ENCODE assay signal across 28 cellular contexts in genomic region chr1:229031491-229032341, GRCh38.
DNase-seq lines count a peak whose midpoint lies in the region; ATAC-seq, FAIRE-seq and TF ChIP-seq lines count a peak whose summit lies in the region.
"Had no signal": no experiment of that assay in that cellular context is flagged by ENCODE, and none has a peak within 500 bp of the region (broad histone marks: within the 10 kb centered on the region; RNA-seq: fewer than 3 reads in every experiment).

No MANE protein-coding gene starts in this region.

- in situ Hi-C loops in HepG2 (cut with HindIII; ENCODE audit: extremely low pct_ligation_motif_present, low pct_unique_long_range_greater_than_20kb), result no loop called here

- no peaks in the 10 kb centered on the region for H3K36me3 ChIP-seq in HepG2 (replicated peaks in 1 of 2; ENCODE audit: control insufficient read depth in 1 of 2, insufficient read depth in 2 of 2, low read length in 2 of 2)
- H3K36me3 ChIP-seq: ascending aorta, colonic mucosa had no signal

- peak; percentile 80 for FAIRE-seq in HepG2 (lab: Jason Lieb, UNC)
- FAIRE-seq: islet of Langerhans, TTC549 had no signal

- 25% methylated on average over 11 of the region's 12 CpGs for WGBS in HepG2 (ENCODE audit: low lambda C conversion rate)

- H2AFZ ChIP-seq in HepG2 (ENCODE audit: low read length), result no peak overlapping the region

- no peaks in the 10 kb centered on the region for H3K36me3 Mint-ChIP-seq in T-helper 17 cell (ENCODE audit: low read depth)
- H3K36me3 Mint-ChIP-seq: activated naive CD8-positive, alpha-beta T cell treated with anti-CD3 and anti-CD28 coated beads, Interleukin-2, amount 10 ng/mL, durations not matched to agents 7 days and 5 days; naive B cell had no signal

- POLR2A ChIA-PET in HepG2 (lab: Yijun Ruan, JAX), result interaction anchor here (0.6 to 4.2 kb wide), 14 partner anchors 12 to 295 kb away, joined by 3 to 19 read pairs (median 4); no protein-coding TSS in a partner anchor

- H3K4me1 Mint-ChIP-seq in T-helper 17 cell, result peaks cover 62% of the 10 kb centered on the region

- DNase-seq in NCI-H1694 treated with DMSO at 0.1 percent for 48 hours (lab: John Stamatoyannopoulos, UW) (peak; percentile 33), NCI-H1694 (lab: John Stamatoyannopoulos, UW) (no peak), T-helper 17 cell (no peak), HepG2 (ENCODE audit: low spot score) (peak; percentile 94), sciatic nerve (ENCODE audit: low spot score) (no peak), CD1c-positive myeloid dendritic cell (ENCODE audit: extremely low spot score) (no peak), SKM-1 (lab: John Stamatoyannopoulos, UW; ENCODE audit: unreplicated experiment) (no peak)
- DNase-seq: 8988T; activated CD4-positive, alpha-beta T cell treated with anti-CD3 and anti-CD28 coated beads, Interleukin-2, amount 50 U/mL, for 1 hour; activated CD4-positive, CD25-positive, alpha-beta regulatory T cell; activated gamma-delta T cell; activated naive CD8-positive, alpha-beta T cell treated with anti-CD3 and anti-CD28 coated beads, Interleukin-2, amount 10 ng/mL, durations not matched to agents 7 days and 5 days; activated T-cell treated with anti-CD3 and anti-CD28 coated beads, Interleukin-2, amount 50 U/mL, for 24 hours; colonic mucosa; DMS79 treated with DMSO at 0.1 percent for 48 hours; effector memory CD4-positive, alpha-beta T cell; GDM1; left ventricle myocardium superior; naive B cell; NCI-H187 treated with DMSO at 0.1 percent for 48 hours; NCI-H748 treated with DMSO at 0.1 percent for 48 hours; stimulated activated naive CD4-positive, alpha-beta T cell treated with Interleukin-2 at 50 U/mL for 16 hours had no signal

- no peak for TF ChIP-seq CTCF in HepG2 (CRISPR knock-in tag; IDR thresholded peaks at IDR 0.05)

- peak overlapping the region; percentile 79 for H3K27ac ChIP-seq in HepG2 (ENCODE audit: extremely low read length, insufficient read depth, low read length)
- H3K27ac ChIP-seq: ascending aorta, C4-2B, colonic mucosa, RWPE1 had no signal

- H3K27me3 ChIP-seq in HepG2 (ENCODE audit: control insufficient read depth in 1 of 2, insufficient read depth in 2 of 2, low read length in 2 of 2), result no peaks in the 10 kb centered on the region
- H3K27me3 ChIP-seq: ascending aorta, colonic mucosa had no signal

- CTCF ChIA-PET in HepG2 (lab: Yijun Ruan, JAX; ENCODE audit: low intra/inter-chr PET ratio, low total read pairs), result no interaction called here

- ATAC-seq in T-helper 17 cell (no peak), HepG2 (peak; percentile 77), sciatic nerve (peak; percentile 37), GM21360 (IDR thresholded peaks at IDR 0.05; ENCODE audit: unreplicated experiment) (no peak)

- H3K79me2 ChIP-seq in HepG2 (ENCODE audit: insufficient read depth, low read length), result no peaks in the 10 kb centered on the region

- no peaks in the 10 kb centered on the region for H3K27me3 Mint-ChIP-seq in T-helper 17 cell
- H3K27me3 Mint-ChIP-seq: activated T-cell treated with anti-CD3 and anti-CD28 coated beads, Interleukin-2, amount 50 U/mL, for 24 hours had no signal

- H4K20me1 ChIP-seq in HepG2 (ENCODE audit: insufficient read depth, low read length), result no peaks in the 10 kb centered on the region

- peak overlapping the region; percentile 56 for H3K4me2 ChIP-seq in HepG2 (ENCODE audit: low read depth, low read length)

- peaks cover 82% of the 10 kb centered on the region for H3K4me1 ChIP-seq in HepG2 (ENCODE audit: insufficient read depth, low read length)
- H3K4me1 ChIP-seq: colonic mucosa had no signal

- H3K9me3 ChIP-seq in T-helper 17 cell (ENCODE audit: control insufficient read depth, low read length, poor library complexity, severe bottlenecking) (no peaks in the 10 kb centered on the region), HepG2 (ENCODE audit: low read length) (no peaks in the 10 kb centered on the region)
- H3K9me3 ChIP-seq: ascending aorta, colonic mucosa had no signal

- no TSS peak for BruUV-seq in HepG2 (replicated peaks; lab: Mats Ljungman, UMichigan)

- TF ChIP-seq EP300 in HepG2 (IDR thresholded peaks at IDR 0.05; ENCODE audit: low read depth in 2 of 2, low read length in 2 of 2) (peak; percentile 78; a peak in 3 of 4 replicates), HepG2 (CRISPR knock-in tag; IDR thresholded peaks at IDR 0.05; ENCODE audit: borderline replicate concordance) (peak; percentile 63)

- H3K4me3 Mint-ChIP-seq in T-helper 17 cell, result no peak overlapping the region
- H3K4me3 Mint-ChIP-seq: activated naive CD8-positive, alpha-beta T cell treated with anti-CD3 and anti-CD28 coated beads, Interleukin-2, amount 10 ng/mL, durations not matched to agents 7 days and 5 days; activated T-cell treated with anti-CD3 and anti-CD28 coated beads, Interleukin-2, amount 50 U/mL, for 24 hours had no signal

- H3K4me3 ChIP-seq in HepG2 (replicated peaks in 1 of 3; ENCODE audit: insufficient read depth in 1 of 3, low read depth in 2 of 3, low read length in 3 of 3), result no peak overlapping the region
- H3K4me3 ChIP-seq: ascending aorta, colonic mucosa had no signal

- H3K9ac ChIP-seq in HepG2 (ENCODE audit: insufficient read depth, low read depth, low read length), result peak overlapping the region; percentile 47

- intact Hi-C loops in HepG2 (cut with micrococcal nuclease; ENCODE audit: unreplicated experiment), result no loop called here
- intact Hi-C loops in sciatic nerve (cut with DNase I), result no loop called here

- peak; percentile 34; the same call in 1 of the 2 replicates for TF ChIP-seq RAD21 in HepG2 (CRISPR knock-in tag; IDR thresholded peaks at IDR 0.05)

- peak overlapping the region; percentile 65 for H3K27ac Mint-ChIP-seq in T-helper 17 cell
- H3K27ac Mint-ChIP-seq: activated naive CD8-positive, alpha-beta T cell treated with anti-CD3 and anti-CD28 coated beads, Interleukin-2, amount 10 ng/mL, durations not matched to agents 7 days and 5 days; activated T-cell treated with anti-CD3 and anti-CD28 coated beads, Interleukin-2, amount 50 U/mL, for 24 hours had no signal

- TF ChIP-seq POLR2A in HepG2 (IDR thresholded peaks at IDR 0.05; ENCODE audit: insufficient read depth in 1 of 2, low read depth in 2 of 2, low read length in 2 of 2), result no peak

TF ChIP-seq in HepG2, 621 proteins besides CTCF, POLR2A, EP300 and RAD21 (continues in another document):
- no peak for TF ChIP-seq KLF6 (CRISPR knock-in tag; IDR thresholded peaks at IDR 0.05)
- peak; percentile 72; the same call in 1 of the 2 replicates for TF ChIP-seq ZNF292 (CRISPR knock-in tag; IDR thresholded peaks at IDR 0.05; ENCODE audit: borderline replicate concordance, low read depth)
- peak; percentile 92 for TF ChIP-seq HNF4A (CRISPR knock-in tag; IDR thresholded peaks at IDR 0.05)
- TF ChIP-seq SOX6 (IDR thresholded peaks at IDR 0.05), result no peak
- peak; percentile 85 for TF ChIP-seq SOX6 (CRISPR knock-in tag; IDR thresholded peaks at IDR 0.05)
- peak; percentile 61; the same call in 1 of the 2 replicates for TF ChIP-seq TARDBP (CRISPR knock-in tag; IDR thresholded peaks at IDR 0.05)
- TF ChIP-seq ZFP82 (CRISPR knock-in tag; IDR thresholded peaks at IDR 0.05; ENCODE audit: borderline replicate concordance), result no peak
- TF ChIP-seq ISL2 (CRISPR knock-in tag; IDR thresholded peaks at IDR 0.05), result peak; percentile 54; the same call in 1 of the 2 replicates
- peak; percentile 71; the same call in 1 of the 2 replicates for TF ChIP-seq SOX5 (CRISPR knock-in tag; IDR thresholded peaks at IDR 0.05; ENCODE audit: borderline replicate concordance)
- no peak for TF ChIP-seq PRMT3 (CRISPR knock-in tag; IDR thresholded peaks at IDR 0.05; ENCODE audit: borderline replicate concordance, low read depth)
- TF ChIP-seq HNF4G (IDR thresholded peaks at IDR 0.05; ENCODE audit: borderline replicate concordance, low read depth, low read length), result peak; percentile 45; the same call in 1 of the 2 replicates
- TF ChIP-seq HNF4G (CRISPR knock-in tag; IDR thresholded peaks at IDR 0.05; ENCODE audit: borderline replicate concordance, low read depth), result no peak
- no peak for TF ChIP-seq XBP1 (CRISPR knock-in tag; IDR thresholded peaks at IDR 0.05)
- peak; percentile 77 for TF ChIP-seq BCL6 (CRISPR knock-in tag; IDR thresholded peaks at IDR 0.05)
- TF ChIP-seq ZNF761 (CRISPR knock-in tag; conservative IDR thresholded peaks at IDR 0.05), result 0 out of 2 replicates have a peak, but pooled peaks have one; percentile 17
- no peak for TF ChIP-seq TAF1 (CRISPR knock-in tag; IDR thresholded peaks at IDR 0.05)
- 0 out of 2 replicates have a peak, but pooled peaks have one; percentile 40 for TF ChIP-seq BRD4 (CRISPR knock-in tag; IDR thresholded peaks at IDR 0.05)
- TF ChIP-seq GFI1 (CRISPR knock-in tag; IDR thresholded peaks at IDR 0.05; ENCODE audit: borderline replicate concordance), result peak; percentile 67

Comparison
In these comparisons a context has a peak if more than half of its experiments do, and no peak if none do; other contexts are left out.
1. DNase-seq: peak in NCI-H1694 treated with DMSO at 0.1 percent for 48 hours (single experiment) and HepG2 (single experiment); none in NCI-H1694 (single experiment), T-helper 17 cell (0 of 3), sciatic nerve (single experiment), CD1c-positive myeloid dendritic cell (single experiment) and SKM-1 (single experiment).
2. ATAC-seq: peak in HepG2 (single experiment) and sciatic nerve (single experiment); none in T-helper 17 cell (single experiment) and GM21360 (single experiment).